Comparison of ENCODE assay signal across 8 cellular contexts in genomic region chr7:87935373-87935706, GRCh38. TPM values are rescaled to one million over a fixed set of nuclear protein-coding genes. Genes with fewer than 3 reads are reported as not detected.
DNase-seq lines count a peak whose midpoint lies in the region; ATAC-seq, FAIRE-seq and TF ChIP-seq lines count a peak whose summit lies in the region.

No MANE protein-coding gene starts in this region.

- H3K36me3 ChIP-seq in DOHH2 (ENCODE audit: control insufficient read depth, low read length) (no peaks in the 10 kb centered on the region), endodermal cell (ENCODE audit: control insufficient read depth, insufficient read depth, low read length) (no peaks in the 10 kb centered on the region)

- FAIRE-seq in frontal cortex (lab: Jason Lieb, UNC), result no peak

- H3K4me1 ChIP-seq in DOHH2 (ENCODE audit: control insufficient read depth, low read length), result peaks cover 14% of the 10 kb centered on the region
- no peaks in the 10 kb centered on the region for H3K4me1 ChIP-seq in endodermal cell (ENCODE audit: control insufficient read depth, insufficient read depth, low read length)

- no peaks in the 10 kb centered on the region for H4K20me1 ChIP-seq in DOHH2 (ENCODE audit: control insufficient read depth, insufficient read depth, low read depth, low read length)

- TF ChIP-seq CTCF in DOHH2 (IDR thresholded peaks at IDR 0.05; ENCODE audit: low read depth, low read length, poor library complexity, severe bottlenecking) (no peak), endodermal cell (conservative IDR thresholded peaks at IDR 0.05) (no peak)

- DNase-seq in NCI-H2171 (lab: John Stamatoyannopoulos, UW), result peak; percentile 6
- DNase-seq in endodermal cell, result no peak
- DNase-seq in pons (ENCODE audit: low spot score), result peak; percentile 19
- no peak for DNase-seq in frontal cortex (ENCODE audit: low spot score in 2 of 2)

- WGBS in endodermal cell (ENCODE audit: insufficient coverage in 1 of 2, insufficient read length in 1 of 2), 2 experiments, result 34 to 42% methylated on average over 6 to 8 of the region's 8 CpGs

- no peaks in the 10 kb centered on the region for H3K79me2 ChIP-seq in DOHH2 (ENCODE audit: control insufficient read depth, low read length)

- H3F3A ChIP-seq in DOHH2 (ENCODE audit: control insufficient read depth, insufficient read depth), result 0 out of 2 replicates have a peak, but pooled peaks cover 2% of the 10 kb centered on the region

- no peaks in the 10 kb centered on the region for H3K9me2 ChIP-seq in DOHH2 (replicated peaks; ENCODE audit: control insufficient read depth, low read length)

- H3K27me3 Mint-ChIP-seq in endodermal cell (ENCODE audit: insufficient read depth), result peaks cover 28% of the 10 kb centered on the region

- H3K36me3 Mint-ChIP-seq in endodermal cell (ENCODE audit: low read depth), result peaks cover 2% of the 10 kb centered on the region

- H3K27ac Mint-ChIP-seq in endodermal cell, result no peak overlapping the region

- peak overlapping the region; percentile 84 for H3K4me2 ChIP-seq in DOHH2 (ENCODE audit: low read length)

- peak overlapping the region; percentile 81 for H3K4me3 Mint-ChIP-seq in endodermal cell

- H3K4me3 ChIP-seq in DOHH2 (ENCODE audit: low read length) (peak overlapping the region; percentile 82), endodermal cell (ENCODE audit: low read length) (peak overlapping the region; percentile 87)

- H3K27me3 ChIP-seq in DOHH2 (ENCODE audit: control insufficient read depth, low read length), result peaks cover 9% of the 10 kb centered on the region
- H3K27me3 ChIP-seq in endodermal cell (ENCODE audit: control insufficient read depth, insufficient read depth, low read length, poor library complexity, severe bottlenecking), result peaks cover 28% of the 10 kb centered on the region

- no peak overlapping the region for H3K9ac ChIP-seq in endodermal cell (ENCODE audit: extremely low read depth, low read length, poor library complexity, severe bottlenecking)

- H3K4me1 Mint-ChIP-seq in endodermal cell, result peaks cover 7% of the 10 kb centered on the region

- H3K9me3 Mint-ChIP-seq in endodermal cell, result no peaks in the 10 kb centered on the region

- no peak overlapping the region for H3K27ac ChIP-seq in DOHH2 (ENCODE audit: low read depth, low read length)
- H3K27ac ChIP-seq in endodermal cell (ENCODE audit: low read depth, low read length), result no peak overlapping the region

- ATAC-seq in GM21447 (IDR thresholded peaks at IDR 0.05; ENCODE audit: unreplicated experiment), result no peak
- no peak for ATAC-seq in HG02610 (IDR thresholded peaks at IDR 0.05; ENCODE audit: unreplicated experiment)
- no peak for ATAC-seq in GM19455 (IDR thresholded peaks at IDR 0.05; ENCODE audit: unreplicated experiment)

- H3K9me3 ChIP-seq in DOHH2 (ENCODE audit: control insufficient read depth, insufficient read depth, low read length), result no peaks in the 10 kb centered on the region
- no peaks in the 10 kb centered on the region for H3K9me3 ChIP-seq in endodermal cell (ENCODE audit: control insufficient read depth, low read length)

RNA-seq across cellular contexts. Expression of gene ADAM22, which starts 1.3 kb away (rescaled TPM):
- 10 to 100 TPM; 10.9 to 11.5 TPM for total RNA-seq in endodermal cell
- polyA plus RNA-seq in endodermal cell (2013, experiment 1 of 2), result 6.4 TPM
- 7.0 TPM for polyA plus RNA-seq in endodermal cell (2013, experiment 2 of 2)
- 76.2 TPM for total RNA-seq in frontal cortex

RNA-seq across cellular contexts. Expression of gene DBF4, which starts 59.0 kb away (rescaled TPM):
- total RNA-seq in endodermal cell (10 to 100 TPM; 46.5 to 63.2 TPM), frontal cortex (14.7 TPM)
- polyA plus RNA-seq in endodermal cell (2013, experiment 1 of 2), result 72.1 TPM
- 69.9 TPM for polyA plus RNA-seq in endodermal cell (2013, experiment 2 of 2)

RNA-seq across cellular contexts. Expression of gene SLC25A40, which starts 59.2 kb away (rescaled TPM):
- total RNA-seq in endodermal cell (10 to 100 TPM; 20.9 to 32.6 TPM), frontal cortex (14.3 TPM)
- 28.4 TPM for polyA plus RNA-seq in endodermal cell (2013, experiment 1 of 2)
- polyA plus RNA-seq in endodermal cell (2013, experiment 2 of 2), result 26.8 TPM

Comparison
In these comparisons a context has a peak if more than half of its experiments do, and no peak if none do; other contexts are left out.
1. DNase-seq: peak in NCI-H2171 (single experiment) and pons (single experiment); none in endodermal cell (single experiment) and frontal cortex (0 of 2).